Comparison of ENCODE assay signal across 31 cellular contexts in the genomic region with DNA sequence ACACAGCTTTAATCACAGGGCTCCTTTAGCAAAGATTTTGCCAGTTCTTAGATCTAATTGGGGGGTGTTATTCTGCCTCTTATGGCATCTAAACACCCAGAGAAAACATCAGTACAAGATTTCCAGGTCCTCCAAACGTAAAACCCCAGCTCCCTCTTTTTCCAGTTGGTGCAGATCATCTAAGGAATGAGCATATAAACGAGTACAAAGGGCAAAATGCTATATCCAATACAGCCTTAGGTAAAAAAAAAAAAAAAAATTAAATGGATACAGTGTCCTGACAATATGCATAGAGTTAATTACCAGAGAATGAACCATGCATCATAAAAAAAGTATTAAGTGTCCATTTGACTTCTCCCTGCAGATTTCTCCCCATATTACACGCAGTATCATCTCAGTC.
"Had no signal": no experiment of that assay in that cellular context is flagged by ENCODE, and none has a peak within 500 bp of the region (broad histone marks: within the 10 kb centered on the region; RNA-seq: fewer than 3 reads in every experiment).

No MANE protein-coding gene starts in this region.

- H3K4me3 ChIP-seq: ascending aorta, breast epithelium, Peyer's patch had no signal

- H3K27me3 Mint-ChIP-seq: activated CD4-positive, alpha-beta memory T cell treated with anti-CD3 and anti-CD28 coated beads for 36 hours; activated naive CD8-positive, alpha-beta T cell treated with anti-CD3 and anti-CD28 coated beads, Interleukin-2, amount 10 ng/mL, durations not matched to agents 7 days and 5 days had no signal

- H3K36me3 Mint-ChIP-seq: WTC11 had no signal

- H3K9me3 Mint-ChIP-seq: activated T-cell treated with anti-CD3 and anti-CD28 coated beads, Interleukin-2, amount 50 U/mL, for 4 hours; WTC11 had no signal

- H3K27ac Mint-ChIP-seq: activated CD4-positive, alpha-beta memory T cell treated with anti-CD3 and anti-CD28 coated beads for 36 hours; activated naive CD8-positive, alpha-beta T cell treated with anti-CD3 and anti-CD28 coated beads, Interleukin-2, amount 10 ng/mL, durations not matched to agents 7 days and 5 days; activated T-helper 1 cell treated with anti-CD3 and anti-CD28 coated beads, Interleukin-12 subunit alpha, Interleukin-12 subunit beta, Interleukin-2, Interleukin-4 antibody, amounts not matched to agents 30 ng/mL and 10 ng/mL and 1 ng/mL, durations not matched to agents 14 hours and 24 hours and 36 hours; WTC11 had no signal

- H3K9me3 ChIP-seq: ascending aorta, Peyer's patch had no signal

- H3K4me3 Mint-ChIP-seq: activated CD4-positive, alpha-beta memory T cell treated with anti-CD3 and anti-CD28 coated beads for 36 hours; activated naive CD8-positive, alpha-beta T cell treated with anti-CD3 and anti-CD28 coated beads, Interleukin-2, amount 10 ng/mL, durations not matched to agents 7 days and 5 days; activated T-cell treated with anti-CD3 and anti-CD28 coated beads, Interleukin-2, amount 50 U/mL, for 4 hours; activated T-helper 1 cell treated with anti-CD3 and anti-CD28 coated beads, Interleukin-12 subunit alpha, Interleukin-12 subunit beta, Interleukin-2, Interleukin-4 antibody, amounts not matched to agents 30 ng/mL and 10 ng/mL and 1 ng/mL, durations not matched to agents 14 hours and 24 hours and 36 hours; WTC11 had no signal

- DNase-seq: activated CD4-positive, alpha-beta memory T cell treated with anti-CD3 and anti-CD28 coated beads for 36 hours; activated CD4-positive, alpha-beta T cell treated with anti-CD3 and anti-CD28 coated beads for 4 hours; activated CD4-positive, alpha-beta T cell treated with anti-CD3 and anti-CD28 coated beads, Interleukin-2, amount 50 U/mL, for 1 hour; activated CD4-positive, CD25-positive, alpha-beta regulatory T cell treated with anti-CD3 and anti-CD28 coated beads, Interleukin-2, amount 50 U/mL, for 72 hours; activated CD8-positive, alpha-beta memory T cell treated with anti-CD3 and anti-CD28 coated beads, Interleukin-2, amount 50 U/mL, for 4 hours; activated effector memory CD4-positive, alpha-beta T cell treated with Interleukin-2 at 50 U/mL for 16 hours; activated naive CD4-positive, alpha-beta T cell treated with anti-CD3 and anti-CD28 coated beads, Interleukin-2, amount 50 U/mL, for 16 hours; activated naive CD8-positive, alpha-beta T cell treated with anti-CD3 and anti-CD28 coated beads, Interleukin-2, amount 10 ng/mL, durations not matched to agents 7 days and 5 days; activated T-cell treated with anti-CD3 and anti-CD28 coated beads for 4 hours; activated T-cell treated with anti-CD3 and anti-CD28 coated beads, Interleukin-2, amount 50 U/mL, for 4 hours; amygdala; Karpas-422; KBM-7; NCI-H1105 treated with DMSO at 0.1 percent for 48 hours; NCI-H1436; NCI-H1694 treated with DMSO at 0.1 percent for 48 hours; NCI-H2029; NCI-H2171; NCI-H510A; NCI-H526; NCI-H748 treated with DMSO at 0.1 percent for 48 hours; NK-92 treated with Interleukin-12 subunit alpha and Interleukin-12 subunit beta, amount 100 ng/mL, for 24 hours; PC-3; Peyer's patch; RPMI8226; SIG-M5; T1000 had no signal

- ATAC-seq: activated T-cell treated with anti-CD3 and anti-CD28 coated beads, Interleukin-2, amount 50 U/mL, for 4 hours; PC-3; WTC11 had no signal

- H3K36me3 ChIP-seq: ascending aorta, breast epithelium, Peyer's patch had no signal

- H3K27me3 ChIP-seq: ascending aorta, breast epithelium, Peyer's patch had no signal

- H3K27ac ChIP-seq: breast epithelium, Peyer's patch had no signal
